Comparison of ENCODE assay signal across 8 cellular contexts in genomic region chr3:12993623-12994356, GRCh38.
A peak's percentile ranks its signal among the peaks of the same experiment; 100 is the strongest.
DNase-seq lines count a peak whose midpoint lies in the region; ATAC-seq and TF ChIP-seq lines count a peak whose summit lies in the region.

No MANE protein-coding gene starts in this region.

- H3K9me3 Mint-ChIP-seq in T-helper 2 cell treated with Interferon-gamma antibody and Interleukin-4, amounts not matched to agents 5 μg/mL and 100 μg/mL, for 36 hours: no peaks in the 10 kb centered on the region
- H3K9me3 Mint-ChIP-seq in neural progenitor cell: no peaks in the 10 kb centered on the region

- H3K27me3 Mint-ChIP-seq in T-helper 2 cell treated with Interferon-gamma antibody and Interleukin-4, amounts not matched to agents 5 μg/mL and 100 μg/mL, for 36 hours (ENCODE audit: low read depth): peaks cover 3% of the 10 kb centered on the region
- H3K27me3 Mint-ChIP-seq in neural progenitor cell (ENCODE audit: insufficient read depth, low read depth): peaks cover 3% of the 10 kb centered on the region

- H3K4me1 ChIP-seq in esophagus squamous epithelium (peaks cover 10 to 50% (median 18%) of the 10 kb centered on the region in 3 donors), neural progenitor cell (peaks cover 15% of the 10 kb centered on the region)

- H3K27me3 ChIP-seq in esophagus squamous epithelium: peaks cover 0 to 30% (median 0%) of the 10 kb centered on the region in 4 donors
- peaks cover 24% of the 10 kb centered on the region for H3K27me3 ChIP-seq in neural progenitor cell

- H3K79me2 ChIP-seq in neural progenitor cell (ENCODE audit: low read depth): no peaks in the 10 kb centered on the region

- ATAC-seq in GM21529 (IDR thresholded peaks at IDR 0.05; ENCODE audit: unreplicated experiment): peak; percentile 14
- ATAC-seq in HG02571 (IDR thresholded peaks at IDR 0.05; ENCODE audit: unreplicated experiment): no peak

- no peak for TF ChIP-seq POLR2A in esophagus squamous epithelium (IDR thresholded peaks at IDR 0.05)

- H3F3A ChIP-seq in neural progenitor cell (ENCODE audit: low read depth): peaks cover 31% of the 10 kb centered on the region

- no peak for DNase-seq in T-helper 2 cell treated with Interferon-gamma antibody and Interleukin-4, amounts not matched to agents 5 μg/mL and 100 μg/mL, for 36 hours (ENCODE audit: low spot score)
- DNase-seq in esophagus squamous epithelium (lab: John Stamatoyannopoulos, UW): no peak
- DNase-seq in neural progenitor cell (ENCODE audit: low spot score): peak; percentile 75
- no peak for DNase-seq in G401 (ENCODE audit: low spot score)
- DNase-seq in activated CD4-positive, alpha-beta T cell treated with anti-CD3 and anti-CD28 coated beads, Interleukin-2, amount 50 U/mL, for 48 hours: no peak

- intact Hi-C loops in esophagus squamous epithelium (cut with DNase I): no loop called here

- no peak overlapping the region for H2AFZ ChIP-seq in neural progenitor cell (replicated peaks)

- peak overlapping the region; percentile 98 for H3K4me2 ChIP-seq in neural progenitor cell

- peak overlapping the region; percentile 93 for H3K4me3 Mint-ChIP-seq in T-helper 2 cell treated with Interferon-gamma antibody and Interleukin-4, amounts not matched to agents 5 μg/mL and 100 μg/mL, for 36 hours
- H3K4me3 Mint-ChIP-seq in neural progenitor cell: peak overlapping the region; percentile 88

- in situ Hi-C loops in G401 (cut with HindIII; ENCODE audit: low sequenced_read_pairs): no loop called here

- H3K36me3 ChIP-seq in esophagus squamous epithelium: no peaks in the 10 kb centered on the region
- H3K36me3 ChIP-seq in neural progenitor cell: no peaks in the 10 kb centered on the region

- no peak overlapping the region for H3K27ac Mint-ChIP-seq in T-helper 2 cell treated with Interferon-gamma antibody and Interleukin-4, amounts not matched to agents 5 μg/mL and 100 μg/mL, for 36 hours
- no peak overlapping the region for H3K27ac Mint-ChIP-seq in neural progenitor cell

- H3K36me3 Mint-ChIP-seq in T-helper 2 cell treated with Interferon-gamma antibody and Interleukin-4, amounts not matched to agents 5 μg/mL and 100 μg/mL, for 36 hours (ENCODE audit: low read depth): peaks cover 29% of the 10 kb centered on the region
- H3K36me3 Mint-ChIP-seq in neural progenitor cell: no peaks in the 10 kb centered on the region

- peaks cover 6% of the 10 kb centered on the region for H3K4me1 Mint-ChIP-seq in T-helper 2 cell treated with Interferon-gamma antibody and Interleukin-4, amounts not matched to agents 5 μg/mL and 100 μg/mL, for 36 hours (ENCODE audit: low read depth)
- H3K4me1 Mint-ChIP-seq in neural progenitor cell: peaks cover 27% of the 10 kb centered on the region

- H3K27ac ChIP-seq in C4-2B: peak overlapping the region; percentile 41
- peak overlapping the region; percentile 60 to 91 (median 88) for H3K27ac ChIP-seq in esophagus squamous epithelium
- H3K27ac ChIP-seq in neural progenitor cell: no peak overlapping the region

- H4K20me1 ChIP-seq in neural progenitor cell (ENCODE audit: low read depth): peaks cover 42% of the 10 kb centered on the region

- H3K4me3 ChIP-seq in esophagus squamous epithelium (peak overlapping the region; percentile 42 to 85 (median 68)), neural progenitor cell (peak overlapping the region; percentile 77)

- H3K9ac ChIP-seq in neural progenitor cell: peak overlapping the region; percentile 9

- TF ChIP-seq CTCF in C4-2B (conservative IDR thresholded peaks at IDR 0.05): no peak
- no peak for TF ChIP-seq CTCF in esophagus squamous epithelium (IDR thresholded peaks at IDR 0.05)
- no peak for TF ChIP-seq CTCF in neural progenitor cell (IDR thresholded peaks at IDR 0.05)

- WGBS in esophagus squamous epithelium, 2 donors: no CpG with 5 or more reads among the region's 107 CpGs

- no peaks in the 10 kb centered on the region for H3K9me3 ChIP-seq in esophagus squamous epithelium
- H3K9me3 ChIP-seq in neural progenitor cell (ENCODE audit: low read depth): no peaks in the 10 kb centered on the region
